In genomic region chr17:36948717-36949460, GRCh38 we compare ENCODE assay signal across 1 cellular context.
A peak's percentile ranks its signal among the peaks of the same experiment; 100 is the strongest.
TF ChIP-seq lines count a peak whose summit lies in the region.

AATF (plus strand) TSS chr17:36948954; CDS start chr17:36949126, 172 bp downstream.

TF ChIP-seq in WTC11, 78 proteins besides CTCF, POLR2A, EP300 and RAD21 (continued from another document):
- TF ChIP-seq AR (CRISPR knock-in tag; IDR thresholded peaks at IDR 0.05) (no peak), TEAD1 (CRISPR knock-in tag; IDR thresholded peaks at IDR 0.05) (peak; percentile 98), FOXP4 (CRISPR knock-in tag; IDR thresholded peaks at IDR 0.05) (peak; percentile 95), GRHL2 (CRISPR knock-in tag; IDR thresholded peaks at IDR 0.05; ENCODE audit: insufficient replicate concordance, severe bottlenecking) (no peak), E2F1 (CRISPR knock-in tag; IDR thresholded peaks at IDR 0.05) (peak; percentile 89), MXD4 (CRISPR knock-in tag; IDR thresholded peaks at IDR 0.05; ENCODE audit: borderline replicate concordance) (no peak), E2F5 (CRISPR knock-in tag; IDR thresholded peaks at IDR 0.05) (peak; percentile 99), NFYB (CRISPR knock-in tag; conservative IDR thresholded peaks at IDR 0.05; ENCODE audit: low read depth) (no peak), ATF2 (CRISPR knock-in tag; IDR thresholded peaks at IDR 0.05; ENCODE audit: borderline replicate concordance, low read depth) (no peak), ZNF121 (CRISPR knock-in tag; IDR thresholded peaks at IDR 0.05) (no peak), CREM (CRISPR knock-in tag; IDR thresholded peaks at IDR 0.05) (peak; percentile 91), AFF4 (CRISPR knock-in tag; IDR thresholded peaks at IDR 0.05; ENCODE audit: borderline replicate concordance) (no peak), ZNF281 (CRISPR knock-in tag; IDR thresholded peaks at IDR 0.05) (no peak; the same call in 1 of the 2 replicates), MYBL2 (CRISPR knock-in tag; IDR thresholded peaks at IDR 0.05) (peak; percentile 94), TP53 (CRISPR knock-in tag; IDR thresholded peaks at IDR 0.05) (peak; percentile 79), OVOL2 (CRISPR knock-in tag; IDR thresholded peaks at IDR 0.05; ENCODE audit: borderline replicate concordance) (no peak), ZNF219 (CRISPR knock-in tag; IDR thresholded peaks at IDR 0.05; ENCODE audit: borderline replicate concordance) (no peak), ZMAT4 (CRISPR knock-in tag; IDR thresholded peaks at IDR 0.05) (no peak), PRDM15 (CRISPR knock-in tag; IDR thresholded peaks at IDR 0.05) (peak; percentile 61; the same call in 1 of the 2 replicates), SP1 (CRISPR knock-in tag; conservative IDR thresholded peaks at IDR 0.05) (peak; percentile 97), JUN (CRISPR knock-in tag; IDR thresholded peaks at IDR 0.05) (peak; percentile 80), ZNF263 (CRISPR knock-in tag; IDR thresholded peaks at IDR 0.05; ENCODE audit: low read depth) (peak; percentile 58; the same call in 1 of the 2 replicates), FOXP1 (CRISPR knock-in tag; IDR thresholded peaks at IDR 0.05; ENCODE audit: borderline replicate concordance) (peak; percentile 95), NR2C2 (CRISPR knock-in tag; IDR thresholded peaks at IDR 0.05) (no peak; the same call in 1 of the 2 replicates), ZNF671 (CRISPR knock-in tag; IDR thresholded peaks at IDR 0.05) (no peak), CDX4 (CRISPR knock-in tag; IDR thresholded peaks at IDR 0.05; ENCODE audit: borderline replicate concordance) (no peak), RELA (CRISPR knock-in tag; IDR thresholded peaks at IDR 0.05; ENCODE audit: borderline replicate concordance) (peak; percentile 93), HMGA2 (CRISPR knock-in tag; IDR thresholded peaks at IDR 0.05) (no peak), NFATC4 (CRISPR knock-in tag; IDR thresholded peaks at IDR 0.05) (no peak)
